Comparison of ENCODE assay signal across 8 cellular contexts in genomic region chr3:120743556-120744195, GRCh38. TPM values are rescaled to one million over a fixed set of nuclear protein-coding genes. Genes with fewer than 3 reads are reported as not detected.
DNase-seq lines count a peak whose midpoint lies in the region; ATAC-seq and TF ChIP-seq lines count a peak whose summit lies in the region.

No MANE protein-coding gene starts in this region.

- peak overlapping the region; percentile 99 for H3K4me3 ChIP-seq in LNCaP clone FGC (ENCODE audit: low read depth, low read length)

- peak overlapping the region; percentile 98 to 100 (median 99) for H3K27ac Mint-ChIP-seq in CD14-positive monocyte
- peak overlapping the region; percentile 97 for H3K27ac Mint-ChIP-seq in dendritic cell treated with granulocyte-macrophage colony-stimulating factor and Interleukin-4, amounts not matched to agents 40 ng/mL and 50 ng/mL, for 4 days
- H3K27ac Mint-ChIP-seq in naive thymus-derived CD8-positive, alpha-beta T cell: peak overlapping the region; percentile 95 to 99 (median 98)

- H3K27me3 Mint-ChIP-seq in CD14-positive monocyte (ENCODE audit: low read depth in 3 of 3): peaks cover 0 to 2% (median 0%) of the 10 kb centered on the region in 3 donors
- H3K27me3 Mint-ChIP-seq in dendritic cell treated with granulocyte-macrophage colony-stimulating factor and Interleukin-4, amounts not matched to agents 40 ng/mL and 50 ng/mL, for 4 days: no peaks in the 10 kb centered on the region
- no peaks in the 10 kb centered on the region for H3K27me3 Mint-ChIP-seq in naive thymus-derived CD8-positive, alpha-beta T cell

- H3K9me3 Mint-ChIP-seq in CD14-positive monocyte: peaks cover 0 to 5% (median 3%) of the 10 kb centered on the region in 7 donors
- H3K9me3 Mint-ChIP-seq in dendritic cell treated with granulocyte-macrophage colony-stimulating factor and Interleukin-4, amounts not matched to agents 40 ng/mL and 50 ng/mL, for 4 days: no peaks in the 10 kb centered on the region
- no peaks in the 10 kb centered on the region for H3K9me3 Mint-ChIP-seq in naive thymus-derived CD8-positive, alpha-beta T cell

- POLR2A ChIA-PET in naive thymus-derived CD8-positive, alpha-beta T cell (lab: Charles Lee): interaction anchor here (0.7 to 4.8 kb wide), 4 partner anchors 24 to 394 kb away, joined by 3 to 48 read pairs (median 26); partner anchors contain the start of genes LRRC58 and NDUFB4

- no peak for ATAC-seq in naive thymus-derived CD8-positive, alpha-beta T cell
- ATAC-seq in HG02852 (IDR thresholded peaks at IDR 0.05; ENCODE audit: unreplicated experiment) (no peak), HG03139 (IDR thresholded peaks at IDR 0.05; ENCODE audit: unreplicated experiment) (no peak), esophagus mucosa (no peak)

- intact Hi-C loops in CD14-positive monocyte (cut with micrococcal nuclease): loop anchor here (5.0 to 10.0 kb wide), 4 partner anchors 146 to 649 kb away; partner anchors contain the start of genes GSK3B (in 2 of the 2), NDUFB4 (in 2 of the 2) and LRRC58 (in 1 of the 2)
- intact Hi-C loops in dendritic cell treated with granulocyte-macrophage colony-stimulating factor and Interleukin-4, amounts not matched to agents 40 ng/mL and 50 ng/mL, for 4 days (cut with micrococcal nuclease): loop anchor here (2.0 to 5.0 kb wide), 2 partner anchors 39 to 55 kb away; no protein-coding TSS in a partner anchor

- peak overlapping the region; percentile 94 to 98 for H3K4me3 Mint-ChIP-seq in CD14-positive monocyte
- peak overlapping the region; percentile 93 for H3K4me3 Mint-ChIP-seq in dendritic cell treated with granulocyte-macrophage colony-stimulating factor and Interleukin-4, amounts not matched to agents 40 ng/mL and 50 ng/mL, for 4 days
- peak overlapping the region; percentile 87 to 98 (median 95) for H3K4me3 Mint-ChIP-seq in naive thymus-derived CD8-positive, alpha-beta T cell

- peaks cover 21% of the 10 kb centered on the region for H3K4me1 Mint-ChIP-seq in CD14-positive monocyte
- peaks cover 34% of the 10 kb centered on the region for H3K4me1 Mint-ChIP-seq in dendritic cell treated with granulocyte-macrophage colony-stimulating factor and Interleukin-4, amounts not matched to agents 40 ng/mL and 50 ng/mL, for 4 days (ENCODE audit: low read depth)
- peaks cover 22 to 52% (median 42%) of the 10 kb centered on the region in 4 donors for H3K4me1 Mint-ChIP-seq in naive thymus-derived CD8-positive, alpha-beta T cell

- H3K36me3 Mint-ChIP-seq in CD14-positive monocyte: no peaks in the 10 kb centered on the region
- H3K36me3 Mint-ChIP-seq in dendritic cell treated with granulocyte-macrophage colony-stimulating factor and Interleukin-4, amounts not matched to agents 40 ng/mL and 50 ng/mL, for 4 days (ENCODE audit: low read depth): peaks cover 25% of the 10 kb centered on the region
- peaks cover 0 to 2% (median 2%) of the 10 kb centered on the region in 3 donors for H3K36me3 Mint-ChIP-seq in naive thymus-derived CD8-positive, alpha-beta T cell

- TF ChIP-seq CTCF in CD14-positive monocyte (IDR thresholded peaks at IDR 0.05): no peak
- no peak for TF ChIP-seq CTCF in LNCaP clone FGC (IDR thresholded peaks at IDR 0.05; ENCODE audit: control insufficient read depth, extremely low read depth, insufficient read depth)

- no peak for DNase-seq in CD14-positive monocyte (ENCODE audit: low spot score)
- DNase-seq in LNCaP clone FGC (ENCODE audit: low read depth): no peak
- no peak for DNase-seq in naive thymus-derived CD8-positive, alpha-beta T cell
- no peak for DNase-seq in KG1 (lab: John Stamatoyannopoulos, UW)

RNA-seq across cellular contexts. Expression of gene GTF2E1, which starts 1.1 kb away (rescaled TPM):
- 1 to 10 TPM; 6.9 to 7.9 TPM for polyA plus RNA-seq in CD14-positive monocyte
- total RNA-seq in naive thymus-derived CD8-positive, alpha-beta T cell: 10 to 100 TPM; 23.9 to 26.5 TPM
- polyA plus RNA-seq in naive thymus-derived CD8-positive, alpha-beta T cell: 10 to 100 TPM; 10.9 to 15.9 (median 11.5) TPM
- total RNA-seq in esophagus mucosa: 8.8 TPM

RNA-seq across cellular contexts. Expression of gene RABL3, which starts 1.4 kb away (rescaled TPM):
- 10 to 100 TPM; 11.5 to 14.9 TPM for polyA plus RNA-seq in CD14-positive monocyte
- total RNA-seq in naive thymus-derived CD8-positive, alpha-beta T cell: 10 to 100 TPM; 34.9 to 39.5 TPM
- polyA plus RNA-seq in naive thymus-derived CD8-positive, alpha-beta T cell: 10 to 100 TPM; 29.5 to 41.9 (median 39.0) TPM
- total RNA-seq in esophagus mucosa: 18.4 TPM
